ENCODE assay signal across 8 cellular contexts in the genomic region with DNA sequence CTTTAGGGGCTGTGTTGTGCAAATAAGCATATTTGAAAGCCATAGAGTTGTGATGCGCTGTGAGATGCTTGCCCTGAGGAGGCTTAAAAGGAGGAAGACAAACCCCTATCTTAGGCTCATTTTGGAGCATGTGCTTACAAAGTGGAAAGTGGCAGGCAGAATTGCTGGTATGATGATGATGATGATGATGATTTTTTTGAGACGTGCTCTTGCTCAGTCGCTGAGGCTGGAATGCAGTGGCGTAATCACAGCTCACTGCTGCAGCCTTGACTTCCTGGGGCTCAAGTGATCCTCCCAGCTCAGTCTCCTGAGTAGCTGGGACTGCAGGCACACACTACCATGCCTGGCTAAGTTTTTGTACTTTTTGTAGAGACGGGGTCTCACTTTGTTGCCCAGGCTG. TPM values are rescaled to one million over a fixed set of nuclear protein-coding genes. Genes with fewer than 3 reads are reported as not detected.
DNase-seq lines count a peak whose midpoint lies in the region; ATAC-seq and TF ChIP-seq lines count a peak whose summit lies in the region.

No MANE protein-coding gene starts in this region.

- H3K27ac Mint-ChIP-seq in Calu3 (ENCODE audit: unreplicated experiment), result peak overlapping the region; percentile 95

- BruUV-seq in Calu3 (replicated peaks; lab: Mats Ljungman, UMichigan), result no TSS peak

- H3K4me3 Mint-ChIP-seq in Calu3 (ENCODE audit: low read depth, unreplicated experiment), result peak overlapping the region; percentile 100

- no peak for ATAC-seq in GM18907 (IDR thresholded peaks at IDR 0.05; ENCODE audit: unreplicated experiment)
- ATAC-seq in sciatic nerve, result no peak

- H3K4me3 ChIP-seq in cardiac fibroblast (replicated peaks in 1 of 2; ENCODE audit: low read depth in 2 of 2, low read length in 2 of 2), result peak overlapping the region; percentile 62 to 69
- H3K4me3 ChIP-seq in muscle layer of colon (ENCODE audit: low read depth in 1 of 2, low read length in 2 of 2), result peak overlapping the region in 1 of 2 donors; percentile 91

- H3K27ac ChIP-seq in muscle layer of colon (ENCODE audit: low read depth, low read length), result peak overlapping the region; percentile 100

- peaks cover 38% of the 10 kb centered on the region for H3K36me3 Mint-ChIP-seq in Calu3 (ENCODE audit: insufficient read depth, unreplicated experiment)

- H3K36me3 ChIP-seq in muscle layer of colon (ENCODE audit: insufficient read depth, low read length), result peaks cover 6% of the 10 kb centered on the region

- H3K27me3 Mint-ChIP-seq in Calu3 (ENCODE audit: unreplicated experiment), result no peaks in the 10 kb centered on the region

- intact Hi-C loops in Calu3 (cut with micrococcal nuclease; ENCODE audit: unreplicated experiment), result no loop called here
- intact Hi-C loops in sciatic nerve (cut with DNase I), result no loop called here

- TF ChIP-seq CTCF in Calu3 (IDR thresholded peaks at IDR 0.05; ENCODE audit: unreplicated experiment), result no peak
- no peak for TF ChIP-seq CTCF in cardiac fibroblast (IDR thresholded peaks at IDR 0.05; ENCODE audit: low read depth, low read length)

- H3K4me1 Mint-ChIP-seq in Calu3 (ENCODE audit: low read depth, unreplicated experiment), result peaks cover 23% of the 10 kb centered on the region

- H3K27me3 ChIP-seq in muscle layer of colon (ENCODE audit: control insufficient read depth in 1 of 2, insufficient read depth in 2 of 2, low read length in 2 of 2), result no peaks in the 10 kb centered on the region

- CTCF ChIA-PET in Calu3 (lab: Charles Lee), result interaction anchor here (0.6 to 0.9 kb wide), 2 partner anchors 94 to 96 kb away, joined by 3 to 4 read pairs; no protein-coding TSS in a partner anchor

- peaks cover 26% of the 10 kb centered on the region for H3K4me1 ChIP-seq in muscle layer of colon (ENCODE audit: insufficient read depth, low read length)

- H3K9ac ChIP-seq in muscle layer of colon (ENCODE audit: low read length), result peak overlapping the region; percentile 96

- no peaks in the 10 kb centered on the region for H3K9me3 Mint-ChIP-seq in Calu3 (ENCODE audit: low read depth, unreplicated experiment)

- no peaks in the 10 kb centered on the region for H3K9me3 ChIP-seq in muscle layer of colon (ENCODE audit: low read length)

- DNase-seq in Calu3 (peak; percentile 28), NOMO-1 treated with dmso at 0.1 percent for 144 hours (lab: John Stamatoyannopoulos, UW; ENCODE audit: unreplicated experiment) (peak; percentile 9), cardiac fibroblast (ENCODE audit: low read depth in 2 of 2) (peak; percentile 68 to 78), NCI-H82 treated with DMSO at 0.1 percent for 48 hours (lab: John Stamatoyannopoulos, UW; ENCODE audit: unreplicated experiment) (no peak), sciatic nerve (ENCODE audit: low spot score) (no peak), SHP77 (lab: John Stamatoyannopoulos, UW) (no peak)

RNA-seq across cellular contexts. Expression of a gene that starts 1.7 kb away (rescaled TPM):
- 57.3 and 63.0 TPM in 2 replicates for total RNA-seq in Calu3 (2022)
- total RNA-seq in sciatic nerve, result 45.3 TPM

RNA-seq across cellular contexts. Expression of a gene that starts 9.7 kb away (rescaled TPM):
- not detected in 2 replicates for total RNA-seq in Calu3 (2022)
- 60.9 TPM for total RNA-seq in sciatic nerve

Comparison
In these comparisons a context has a peak if more than half of its experiments do, and no peak if none do; other contexts are left out.
1. DNase-seq: peak in Calu3 (single experiment), NOMO-1 treated with dmso at 0.1 percent for 144 hours (single experiment) and cardiac fibroblast (2 of 2); none in NCI-H82 treated with DMSO at 0.1 percent for 48 hours (single experiment), sciatic nerve (single experiment) and SHP77 (0 of 2).
2. RNA of a gene that starts 9.7 kb away (total RNA-seq): 60.9 TPM in sciatic nerve (single experiment); not detected in Calu3; every median in the first group is over 10 times any median in the second.